In genomic region chr21:39452207-39452964, GRCh38 we compare ENCODE assay signal across 1 cellular context.
TF ChIP-seq lines count a peak whose summit lies in the region.

No MANE protein-coding gene starts in this region.

TF ChIP-seq in HEK293, 187 proteins besides CTCF, POLR2A, EP300 and RAD21 (continued from another document and continues in another):
- peak; percentile 81 for TF ChIP-seq ZNF24 (tag by site-specific recombination; IDR thresholded peaks at IDR 0.05)
- no peak for TF ChIP-seq ZNF138 (tag by site-specific recombination; IDR thresholded peaks at IDR 0.05; ENCODE audit: borderline replicate concordance)
- TF ChIP-seq ZNF16 (tag by site-specific recombination; IDR thresholded peaks at IDR 0.05; ENCODE audit: low read depth): no peak
- TF ChIP-seq ZNF555 (tag by site-specific recombination; conservative IDR thresholded peaks at IDR 0.05): no peak
- TF ChIP-seq SP3 (tag by site-specific recombination; IDR thresholded peaks at IDR 0.05): peak; percentile 34; the same call in 1 of the 2 replicates
- no peak for TF ChIP-seq ZNF585B (tag by site-specific recombination; IDR thresholded peaks at IDR 0.05)
- TF ChIP-seq ZNF670 (tag by site-specific recombination; IDR thresholded peaks at IDR 0.05; ENCODE audit: low read depth): no peak
- TF ChIP-seq ZNF280D (tag by site-specific recombination; IDR thresholded peaks at IDR 0.05): no peak
- no peak for TF ChIP-seq ZNF626 (tag by site-specific recombination; IDR thresholded peaks at IDR 0.05)
- peak; percentile 85 for TF ChIP-seq ZNF366 (tag by site-specific recombination; conservative IDR thresholded peaks at IDR 0.05)
- TF ChIP-seq ZNF677 (tag by site-specific recombination; IDR thresholded peaks at IDR 0.05): 0 out of 2 replicates have a peak, but pooled peaks have one; percentile 5
- TF ChIP-seq RBAK (tag by site-specific recombination; IDR thresholded peaks at IDR 0.05): no peak
- no peak for TF ChIP-seq ZNF521 (tag by site-specific recombination; IDR thresholded peaks at IDR 0.05)
- TF ChIP-seq ZNF335 (tag by site-specific recombination; conservative IDR thresholded peaks at IDR 0.05): peak; percentile 24; the same call in 1 of the 2 replicates
- no peak for TF ChIP-seq REPIN1 (tag by site-specific recombination; IDR thresholded peaks at IDR 0.05; ENCODE audit: low read depth)
- TF ChIP-seq ZNF610 (tag by site-specific recombination; IDR thresholded peaks at IDR 0.05; ENCODE audit: borderline replicate concordance): no peak
- no peak for TF ChIP-seq ZNF704 (tag by site-specific recombination; IDR thresholded peaks at IDR 0.05)
- TF ChIP-seq ZNF830 (tag by site-specific recombination; IDR thresholded peaks at IDR 0.05; ENCODE audit: low read depth): no peak
- TF ChIP-seq ZNF624 (tag by site-specific recombination; IDR thresholded peaks at IDR 0.05): no peak
- no peak for TF ChIP-seq ZFP41 (tag by site-specific recombination; IDR thresholded peaks at IDR 0.05; ENCODE audit: borderline replicate concordance)
- no peak for TF ChIP-seq ZBTB49 (tag by site-specific recombination; IDR thresholded peaks at IDR 0.05; ENCODE audit: low read depth)
- no peak for TF ChIP-seq ZNF664 (tag by site-specific recombination; IDR thresholded peaks at IDR 0.05)
- TF ChIP-seq ZNF529 (tag by site-specific recombination; IDR thresholded peaks at IDR 0.05; ENCODE audit: insufficient replicate concordance): no peak
- TF ChIP-seq OSR2 (tag by site-specific recombination; IDR thresholded peaks at IDR 0.05): 0 out of 2 replicates have a peak, but pooled peaks have one; percentile 6
- no peak for TF ChIP-seq ZNF707 (tag by site-specific recombination; IDR thresholded peaks at IDR 0.05)
- no peak for TF ChIP-seq HIC1 (tag by site-specific recombination; IDR thresholded peaks at IDR 0.05)
- peak; percentile 94 for TF ChIP-seq ZBTB21 (tag by site-specific recombination; IDR thresholded peaks at IDR 0.05)
- no peak for TF ChIP-seq ZNF10 (tag by site-specific recombination; IDR thresholded peaks at IDR 0.05)
- TF ChIP-seq BCL6B (tag by site-specific recombination; IDR thresholded peaks at IDR 0.05): no peak
- no peak for TF ChIP-seq TRIM28 (IDR thresholded peaks at IDR 0.05; ENCODE audit: borderline replicate concordance, low read length)
- TF ChIP-seq PRDM2 (tag by site-specific recombination; IDR thresholded peaks at IDR 0.05; ENCODE audit: borderline replicate concordance): no peak
- TF ChIP-seq ZSCAN5A (tag by site-specific recombination; IDR thresholded peaks at IDR 0.05): no peak
- no peak for TF ChIP-seq INSM2 (tag by site-specific recombination; IDR thresholded peaks at IDR 0.05)
- no peak for TF ChIP-seq KLF9 (tag by site-specific recombination; IDR thresholded peaks at IDR 0.05; ENCODE audit: low read depth)
- no peak for TF ChIP-seq ZNF223 (tag by site-specific recombination; IDR thresholded peaks at IDR 0.05)
- no peak for TF ChIP-seq ZNF449 (tag by site-specific recombination; IDR thresholded peaks at IDR 0.05)
- no peak for TF ChIP-seq ZNF174 (tag by site-specific recombination; IDR thresholded peaks at IDR 0.05)
- TF ChIP-seq ZNF48 (tag by site-specific recombination; IDR thresholded peaks at IDR 0.05): no peak
